ENCODE assay signal across 11 cellular contexts in genomic region chrX:154827194-154827593, GRCh38. TPM values are rescaled to one million over a fixed set of nuclear protein-coding genes. Genes with fewer than 3 reads are reported as not detected.
DNase-seq lines count a peak whose midpoint lies in the region; ATAC-seq and TF ChIP-seq lines count a peak whose summit lies in the region.
"Had no signal": no experiment of that assay in that cellular context is flagged by ENCODE, and none has a peak within 500 bp of the region (broad histone marks: within the 10 kb centered on the region; RNA-seq: fewer than 3 reads in every experiment).

No MANE protein-coding gene starts in this region.

- H3K4me3 Mint-ChIP-seq in CD8-positive, alpha-beta memory T cell: peak overlapping the region in 3 of 7 donors; percentile 33 to 41 (median 38)
- H3K4me3 Mint-ChIP-seq in activated naive CD8-positive, alpha-beta T cell treated with anti-CD3 and anti-CD28 coated beads for 36 hours: no peak overlapping the region

- H2AFZ ChIP-seq in smooth muscle cell (ENCODE audit: low read depth): no peak overlapping the region

- in situ Hi-C loops in GM13977 (cut with MboI; ENCODE audit: low pct_unique_long_range_greater_than_20kb, low sequenced_read_pairs, unreplicated experiment): loop anchor here (25.0 kb wide), 1 partner anchor 240 kb away; the partner anchor contains the start of gene CTAG1A

- no peak for DNase-seq in CD8-positive, alpha-beta memory T cell
- no peak for DNase-seq in activated naive CD8-positive, alpha-beta T cell treated with anti-CD3 and anti-CD28 coated beads for 36 hours
- DNase-seq in GM13977 (ENCODE audit: low spot score): no peak
- DNase-seq in germinal center (ENCODE audit: low spot score): no peak
- no peak for DNase-seq in smooth muscle cell (lab: John Stamatoyannopoulos, UW; ENCODE audit: unreplicated experiment)
- DNase-seq in NCI-H2029 treated with DMSO at 0.1 percent for 48 hours (lab: John Stamatoyannopoulos, UW): no peak
- DNase-seq: retina had no signal

- H3K4me1 ChIP-seq in CD8-positive, alpha-beta memory T cell (ENCODE audit: insufficient read depth, low read length): no peaks in the 10 kb centered on the region
- no peaks in the 10 kb centered on the region for H3K4me1 ChIP-seq in smooth muscle cell (ENCODE audit: low read depth)

- 30% methylated on average over 1 of the region's 1 CpG for WGBS in smooth muscle cell (ENCODE audit: low lambda C conversion rate)

- no peak overlapping the region for H3K9ac ChIP-seq in smooth muscle cell (ENCODE audit: low read depth)

- no peak overlapping the region for H3K4me2 ChIP-seq in smooth muscle cell

- no peaks in the 10 kb centered on the region for H4K20me1 ChIP-seq in smooth muscle cell (ENCODE audit: low read depth)

- H3K4me1 Mint-ChIP-seq in CD8-positive, alpha-beta memory T cell: peaks cover 0 to 18% (median 6%) of the 10 kb centered on the region in 3 donors
- peaks cover 22% of the 10 kb centered on the region for H3K4me1 Mint-ChIP-seq in activated naive CD8-positive, alpha-beta T cell treated with anti-CD3 and anti-CD28 coated beads for 36 hours

- peaks cover 0 to 4% of the 10 kb centered on the region in 2 donors for H3K27me3 Mint-ChIP-seq in CD8-positive, alpha-beta memory T cell
- peaks cover 5% of the 10 kb centered on the region for H3K27me3 Mint-ChIP-seq in activated naive CD8-positive, alpha-beta T cell treated with anti-CD3 and anti-CD28 coated beads for 36 hours

- H3K27ac Mint-ChIP-seq in CD8-positive, alpha-beta memory T cell: peak overlapping the region in 5 of 8 donors; percentile 36 to 74 (median 52)
- H3K27ac Mint-ChIP-seq in activated naive CD8-positive, alpha-beta T cell treated with anti-CD3 and anti-CD28 coated beads for 36 hours: peak overlapping the region; percentile 22

- H3K9me3 ChIP-seq in CD8-positive, alpha-beta memory T cell (ENCODE audit: low read length): no peaks in the 10 kb centered on the region
- H3K9me3 ChIP-seq in smooth muscle cell (replicated peaks; ENCODE audit: low read depth): no peaks in the 10 kb centered on the region

- H3K79me2 ChIP-seq in smooth muscle cell (ENCODE audit: low read depth): no peaks in the 10 kb centered on the region

- TF ChIP-seq CTCF in GM13977 (IDR thresholded peaks at IDR 0.05; ENCODE audit: extremely low read depth, insufficient read depth, missing control alignments) (no peak), smooth muscle cell (IDR thresholded peaks at IDR 0.05; ENCODE audit: borderline replicate concordance, insufficient read depth, poor library complexity, severe bottlenecking) (no peak)

- CTCF ChIA-PET in CD8-positive, alpha-beta memory T cell (lab: Charles Lee): no interaction called here

- no peaks in the 10 kb centered on the region for H3K27me3 ChIP-seq in CD8-positive, alpha-beta memory T cell (ENCODE audit: insufficient read depth, low read length, poor library complexity, severe bottlenecking)
- H3K27me3 ChIP-seq in smooth muscle cell (ENCODE audit: low read depth): no peaks in the 10 kb centered on the region

- H3K36me3 ChIP-seq in CD8-positive, alpha-beta memory T cell (ENCODE audit: insufficient read depth, low read length): no peaks in the 10 kb centered on the region
- H3K36me3 ChIP-seq in smooth muscle cell (ENCODE audit: low read depth): no peaks in the 10 kb centered on the region

- H3K9me3 Mint-ChIP-seq in CD8-positive, alpha-beta memory T cell: peaks cover 0 to 1% (median 0%) of the 10 kb centered on the region in 5 donors
- H3K9me3 Mint-ChIP-seq in activated naive CD8-positive, alpha-beta T cell treated with anti-CD3 and anti-CD28 coated beads for 36 hours: no peaks in the 10 kb centered on the region

- no peak overlapping the region for H3K27ac ChIP-seq in CD8-positive, alpha-beta memory T cell (ENCODE audit: low read depth, low read length)
- no peak overlapping the region for H3K27ac ChIP-seq in smooth muscle cell (ENCODE audit: low read depth)

- H3K36me3 Mint-ChIP-seq in CD8-positive, alpha-beta memory T cell: no peaks in the 10 kb centered on the region
- H3K36me3 Mint-ChIP-seq in activated naive CD8-positive, alpha-beta T cell treated with anti-CD3 and anti-CD28 coated beads for 36 hours: no peaks in the 10 kb centered on the region

- no peaks in the 10 kb centered on the region for H3F3A ChIP-seq in smooth muscle cell (ENCODE audit: low read depth)

- H3K4me3 ChIP-seq in CD8-positive, alpha-beta memory T cell (ENCODE audit: low read length): no peak overlapping the region
- no peak overlapping the region for H3K4me3 ChIP-seq in smooth muscle cell

- ATAC-seq in GM19395 (IDR thresholded peaks at IDR 0.05; ENCODE audit: unreplicated experiment): peak; percentile 52
- ATAC-seq in HG03066 (IDR thresholded peaks at IDR 0.05; ENCODE audit: low read depth, unreplicated experiment): peak; percentile 10

- POLR2A ChIA-PET in CD8-positive, alpha-beta memory T cell (lab: Charles Lee): no interaction called here

RNA-seq across cellular contexts. Expression of gene SMIM9, which starts 7.3 kb away (rescaled TPM):
- not detected for total RNA-seq in CD8-positive, alpha-beta memory T cell
- polyA plus RNA-seq in CD8-positive, alpha-beta memory T cell: not detected
- total RNA-seq in activated naive CD8-positive, alpha-beta T cell treated with anti-CD3 and anti-CD28 coated beads for 36 hours: not detected
- total RNA-seq in smooth muscle cell: not detected in 2 replicates
- not detected in 2 replicates for polyA plus RNA-seq in smooth muscle cell
- polyA plus RNA-seq: esophagus, keratinocyte had no signal

RNA-seq across cellular contexts. Expression of gene MPP1, which starts 21.9 kb away (rescaled TPM):
- 10 to 100 TPM; 12.8 to 13.0 TPM for total RNA-seq in CD8-positive, alpha-beta memory T cell
- polyA plus RNA-seq in CD8-positive, alpha-beta memory T cell: 14.7 TPM
- 10 to 100 TPM; 16.2 to 17.9 TPM for total RNA-seq in activated naive CD8-positive, alpha-beta T cell treated with anti-CD3 and anti-CD28 coated beads for 36 hours
- 15.1 and 21.0 TPM in 2 replicates for total RNA-seq in smooth muscle cell
- 11.6 and 17.5 TPM in 2 replicates for polyA plus RNA-seq in smooth muscle cell

RNA-seq across cellular contexts. Expression of gene F8A1, which starts 59.0 kb away (rescaled TPM):
- total RNA-seq in CD8-positive, alpha-beta memory T cell: 10 to 100 TPM; 45.2 to 48.0 TPM
- polyA plus RNA-seq in CD8-positive, alpha-beta memory T cell: 83.7 TPM
- total RNA-seq in activated naive CD8-positive, alpha-beta T cell treated with anti-CD3 and anti-CD28 coated beads for 36 hours: 10 to 100 TPM; 39.3 to 39.4 TPM
- 4.8 and 7.5 TPM in 2 replicates for total RNA-seq in smooth muscle cell
- polyA plus RNA-seq in smooth muscle cell: 38.2 and 49.6 TPM in 2 replicates
